1 cellular context compared by ENCODE assay signal in the genomic region with DNA sequence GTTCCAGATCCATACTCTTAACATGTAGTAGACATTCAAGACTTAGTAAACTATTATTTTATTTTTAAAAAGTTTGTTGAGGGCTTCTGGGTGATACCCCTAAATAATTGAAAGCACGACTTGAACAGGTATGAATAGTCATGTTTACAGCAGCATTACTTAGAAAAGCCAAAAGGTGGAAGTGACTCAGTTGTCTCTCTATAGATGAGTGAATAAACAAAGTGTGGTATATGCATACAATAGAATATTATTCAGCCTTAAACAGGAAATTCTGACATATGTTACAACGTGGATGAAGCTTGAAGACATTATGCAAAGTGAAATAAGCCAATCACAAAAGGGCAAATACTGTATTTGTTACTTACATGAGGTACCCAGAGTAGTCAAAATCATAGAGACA.
TF ChIP-seq lines count a peak whose summit lies in the region.

No MANE protein-coding gene starts in this region.

TF ChIP-seq in HepG2, 621 proteins besides CTCF, POLR2A, EP300 and RAD21:
- TF ChIP-seq REXO4 (CRISPR knock-in tag; IDR thresholded peaks at IDR 0.05; ENCODE audit: borderline replicate concordance) (no peak), KLF12 (CRISPR knock-in tag; IDR thresholded peaks at IDR 0.05; ENCODE audit: borderline replicate concordance) (no peak)
